ENCODE assay signal across 32 cellular contexts in the genomic region with DNA sequence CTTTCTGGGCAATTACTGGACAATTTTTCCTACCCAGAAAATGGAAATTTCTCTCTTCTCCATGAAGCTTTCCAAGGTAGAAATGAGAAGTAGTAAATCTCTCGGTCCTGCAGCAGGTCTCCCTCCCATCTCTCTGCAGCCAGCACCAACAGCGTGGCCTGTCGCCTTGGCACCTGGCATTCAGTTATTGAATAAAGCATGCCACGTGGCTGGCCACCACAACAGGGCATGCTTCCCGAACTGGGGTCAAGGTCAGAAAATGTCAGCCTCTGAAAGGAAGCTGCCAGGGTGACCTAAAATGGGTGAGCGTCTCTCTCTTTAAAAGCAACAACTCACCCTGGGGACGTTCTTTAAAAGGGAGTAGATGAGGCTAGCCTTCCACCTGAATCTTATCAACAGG. TPM values are rescaled to one million over a fixed set of nuclear protein-coding genes. Genes with fewer than 3 reads are reported as not detected.
"Had no signal": no experiment of that assay in that cellular context is flagged by ENCODE, and none has a peak within 500 bp of the region (broad histone marks: within the 10 kb centered on the region; RNA-seq: fewer than 3 reads in every experiment).

No MANE protein-coding gene starts in this region.

- H3K9me3 ChIP-seq: body of pancreas, esophagus muscularis mucosa, gastrocnemius medialis had no signal

- DNase-seq: activated CD4-positive, alpha-beta memory T cell treated with anti-CD3 and anti-CD28 coated beads, Interleukin-2, amount 10 ng/mL, durations not matched to agents 7 days and 5 days; activated CD4-positive, alpha-beta T cell treated with anti-CD3 and anti-CD28 coated beads for 1 hour; activated CD4-positive, alpha-beta T cell treated with anti-CD3 and anti-CD28 coated beads for 4 hours; activated CD4-positive, alpha-beta T cell treated with anti-CD3 and anti-CD28 coated beads, Interleukin-2, amount 10 ng/mL, durations not matched to agents 7 days and 5 days; activated CD4-positive, alpha-beta T cell treated with anti-CD3 and anti-CD28 coated beads, Interleukin-2, amount 50 U/mL, for 4 hours; activated CD8-positive, alpha-beta memory T cell treated with anti-CD3 and anti-CD28 coated beads, Interleukin-2, amount 50 U/mL, for 48 hours; activated gamma-delta T cell; activated naive CD4-positive, alpha-beta T cell; activated naive CD4-positive, alpha-beta T cell treated with anti-CD3 and anti-CD28 coated beads, Interleukin-2, amount 10 ng/mL, durations not matched to agents 7 days and 5 days; activated naive CD8-positive, alpha-beta T cell treated with anti-CD3 and anti-CD28 coated beads, Interleukin-2, amount 10 ng/mL, durations not matched to agents 7 days and 5 days; activated T-cell treated with anti-CD3 and anti-CD28 coated beads for 4 hours; activated T-cell treated with anti-CD3 and anti-CD28 coated beads, Interleukin-2, amount 50 U/mL, for 24 hours; activated T-cell treated with anti-CD3 and anti-CD28 coated beads, Interleukin-2, amount 50 U/mL, for 72 hours; aorta; body of pancreas; cortex of kidney; dermis blood vessel endothelial cell; effector CD4-positive, alpha-beta T cell; effector memory CD8-positive, alpha-beta T cell; erythroblast; foreskin keratinocyte; gastrocnemius medialis; T-helper 2 cell had no signal

- H3K27ac ChIP-seq: body of pancreas, esophagus muscularis mucosa, foreskin keratinocyte, gastrocnemius medialis, VCaP had no signal

- FAIRE-seq: colon, TTC549 had no signal

- H3K27me3 ChIP-seq: body of pancreas had no signal

- H3K4me1 ChIP-seq: body of pancreas, esophagus muscularis mucosa, foreskin keratinocyte, gastrocnemius medialis had no signal

- ATAC-seq: activated naive CD4-positive, alpha-beta T cell treated with anti-CD3 and anti-CD28 coated beads, Interleukin-2, amount 50 U/mL, for 72 hours; activated T-cell treated with anti-CD3 and anti-CD28 coated beads, Interleukin-2, amount 50 U/mL, for 72 hours; body of pancreas; effector memory CD8-positive, alpha-beta T cell; foreskin keratinocyte; gastrocnemius medialis; WTC11 had no signal

- H3K36me3 ChIP-seq: esophagus muscularis mucosa, gastrocnemius medialis had no signal

- H3K4me3 ChIP-seq: body of pancreas, esophagus muscularis mucosa, gastrocnemius medialis had no signal

RNA-seq across cellular contexts. Expression of gene CACNG2, which starts 14.0 kb away (rescaled TPM):
- total RNA-seq: activated CD4-positive, alpha-beta memory T cell treated with anti-CD3 and anti-CD28 coated beads, Interleukin-2, amount 10 ng/mL, durations not matched to agents 7 days and 5 days; activated CD4-positive, alpha-beta T cell treated with anti-CD3 and anti-CD28 coated beads, Interleukin-2, amount 10 ng/mL, durations not matched to agents 7 days and 5 days; activated naive CD4-positive, alpha-beta T cell treated with anti-CD3 and anti-CD28 coated beads, Interleukin-2, amount 50 U/mL, for 72 hours; activated naive CD8-positive, alpha-beta T cell treated with anti-CD3 and anti-CD28 coated beads, Interleukin-2, amount 10 ng/mL, durations not matched to agents 7 days and 5 days; activated T-cell treated with anti-CD3 and anti-CD28 coated beads, Interleukin-2, amount 50 U/mL, for 72 hours; aorta; body of pancreas; chondrocyte; dermis blood vessel endothelial cell; esophagus muscularis mucosa; foreskin keratinocyte; gastrocnemius medialis; glomerular endothelial cell; T-helper 1 cell treated with Interleukin-12 subunit alpha and Interleukin-12 subunit beta and Interleukin-4 antibody, amounts not matched to agents 30 ng/mL and 1 ng/mL, for 36 hours; WTC11 had no signal
- polyA plus RNA-seq: foreskin keratinocyte had no signal
